ENCODE assay signal across 23 cellular contexts in the genomic region with DNA sequence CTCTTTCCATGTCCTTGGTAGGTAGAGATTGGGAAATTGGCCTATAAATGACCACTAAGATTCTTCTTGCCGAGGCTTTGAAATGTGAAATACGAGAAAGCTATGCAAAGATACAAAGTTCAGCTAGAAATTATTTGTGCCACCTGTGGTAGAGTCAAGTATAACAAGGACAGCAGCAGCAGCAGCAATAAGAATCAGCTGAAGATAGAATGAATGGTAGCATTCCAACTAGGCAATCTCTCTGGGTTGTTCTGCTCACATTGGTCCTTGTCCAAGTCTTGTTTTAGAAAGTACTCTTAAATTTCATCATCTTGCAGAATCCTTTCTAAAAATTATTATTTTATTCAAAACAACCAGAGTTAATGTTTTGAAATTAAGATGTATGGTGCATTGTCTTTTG.
DNase-seq lines count a peak whose midpoint lies in the region; ATAC-seq and TF ChIP-seq lines count a peak whose summit lies in the region.
"Had no signal": no experiment of that assay in that cellular context is flagged by ENCODE, and none has a peak within 500 bp of the region (broad histone marks: within the 10 kb centered on the region; RNA-seq: fewer than 3 reads in every experiment).

No MANE protein-coding gene starts in this region.

- DNase-seq in NCI-H510A treated with DMSO at 0.1 percent for 48 hours (lab: John Stamatoyannopoulos, UW) (peak; percentile 0), NCI-H510A (lab: John Stamatoyannopoulos, UW) (no peak), OCI-M1 (lab: John Stamatoyannopoulos, UW) (peak; percentile 16), endothelial cell (ENCODE audit: low spot score) (no peak), AG08396 (ENCODE audit: low spot score) (no peak), glutamatergic neuron (no peak), RWPE1 (ENCODE audit: low spot score) (no peak)
- DNase-seq: activated CD8-positive, alpha-beta T cell treated with anti-CD3 and anti-CD28 coated beads for 36 hours; CD8-positive, alpha-beta T cell; dermis blood vessel endothelial cell; naive thymus-derived CD4-positive, alpha-beta T cell; NCI-H69; nucleus accumbens; psoas muscle; T-helper 2 cell; uterus had no signal

- peaks cover 5% of the 10 kb centered on the region for H3K9me3 Mint-ChIP-seq in endothelial cell (ENCODE audit: unreplicated experiment)
- peaks cover 4% of the 10 kb centered on the region for H3K9me3 Mint-ChIP-seq in glutamatergic neuron (ENCODE audit: unreplicated experiment)

- H3K4me1 Mint-ChIP-seq in endothelial cell (ENCODE audit: unreplicated experiment): no peaks in the 10 kb centered on the region
- H3K4me1 Mint-ChIP-seq in glutamatergic neuron (ENCODE audit: low read depth, unreplicated experiment): no peaks in the 10 kb centered on the region
- H3K4me1 Mint-ChIP-seq: naive thymus-derived CD4-positive, alpha-beta T cell had no signal

- H3K4me3 Mint-ChIP-seq in endothelial cell (ENCODE audit: unreplicated experiment): no peak overlapping the region
- no peak overlapping the region for H3K4me3 Mint-ChIP-seq in glutamatergic neuron (ENCODE audit: unreplicated experiment)
- H3K4me3 Mint-ChIP-seq: activated CD8-positive, alpha-beta T cell treated with anti-CD3 and anti-CD28 coated beads for 36 hours; activated naive CD8-positive, alpha-beta T cell; CD8-positive, alpha-beta T cell; mesothelial cell of epicardium; naive thymus-derived CD4-positive, alpha-beta T cell; stimulated activated naive CD8-positive, alpha-beta T cell treated with anti-CD3 and anti-CD28 coated beads, Interleukin-15, Interleukin-2, amounts not matched to agents 100 ng/mL and 50 ng/mL, for 24 hours had no signal

- POLR2A ChIA-PET in RWPE1 (lab: Yijun Ruan, JAX; ENCODE audit: low non-redundant PET): no interaction called here

- ATAC-seq in GM21367 (IDR thresholded peaks at IDR 0.05; ENCODE audit: unreplicated experiment): no peak
- ATAC-seq: activated CD8-positive, alpha-beta T cell treated with anti-CD3 and anti-CD28 coated beads for 36 hours; CD8-positive, alpha-beta T cell; naive thymus-derived CD4-positive, alpha-beta T cell; psoas muscle; Right ventricle myocardium inferior had no signal

- no peak overlapping the region for H3K27ac ChIP-seq in RWPE1
- H3K27ac ChIP-seq: ascending aorta, psoas muscle, thoracic aorta, uterus had no signal

- peaks cover 3% of the 10 kb centered on the region for H3K36me3 Mint-ChIP-seq in endothelial cell (ENCODE audit: low read depth, unreplicated experiment)
- peaks cover 11% of the 10 kb centered on the region for H3K36me3 Mint-ChIP-seq in glutamatergic neuron (ENCODE audit: unreplicated experiment)
- H3K36me3 Mint-ChIP-seq: activated naive CD8-positive, alpha-beta T cell; CD8-positive, alpha-beta T cell; mesothelial cell of epicardium had no signal

- no peaks in the 10 kb centered on the region for H3K27me3 Mint-ChIP-seq in endothelial cell (ENCODE audit: unreplicated experiment)
- no peaks in the 10 kb centered on the region for H3K27me3 Mint-ChIP-seq in glutamatergic neuron (ENCODE audit: unreplicated experiment)
- H3K27me3 Mint-ChIP-seq: activated CD8-positive, alpha-beta T cell treated with anti-CD3 and anti-CD28 coated beads for 36 hours; activated naive CD8-positive, alpha-beta T cell; naive thymus-derived CD4-positive, alpha-beta T cell; stimulated activated naive CD8-positive, alpha-beta T cell treated with anti-CD3 and anti-CD28 coated beads, Interleukin-15, Interleukin-2, amounts not matched to agents 100 ng/mL and 50 ng/mL, for 24 hours had no signal

- CTCF ChIA-PET in RWPE1 (lab: Yijun Ruan, JAX): no interaction called here

- H3K27ac Mint-ChIP-seq in endothelial cell (ENCODE audit: unreplicated experiment) (no peak overlapping the region), glutamatergic neuron (ENCODE audit: unreplicated experiment) (no peak overlapping the region)
- H3K27ac Mint-ChIP-seq: activated CD8-positive, alpha-beta T cell treated with anti-CD3 and anti-CD28 coated beads for 36 hours; activated naive CD8-positive, alpha-beta T cell; CD8-positive, alpha-beta T cell; mesothelial cell of epicardium; naive thymus-derived CD4-positive, alpha-beta T cell; stimulated activated naive CD8-positive, alpha-beta T cell treated with anti-CD3 and anti-CD28 coated beads, Interleukin-15, Interleukin-2, amounts not matched to agents 100 ng/mL and 50 ng/mL, for 24 hours had no signal

- TF ChIP-seq CTCF in endothelial cell (IDR thresholded peaks at IDR 0.05; ENCODE audit: unreplicated experiment) (peak; percentile 20), glutamatergic neuron (IDR thresholded peaks at IDR 0.05; ENCODE audit: partially characterized antibody, unreplicated experiment) (no peak), RWPE1 (conservative IDR thresholded peaks at IDR 0.05; ENCODE audit: low read depth) (no peak)

Comparison
In these comparisons a context has a peak if more than half of its experiments do, and no peak if none do; other contexts are left out.
1. DNase-seq: peak in NCI-H510A treated with DMSO at 0.1 percent for 48 hours (single experiment) and OCI-M1 (single experiment); none in NCI-H510A (single experiment), endothelial cell (single experiment), AG08396 (single experiment), glutamatergic neuron (single experiment) and RWPE1 (single experiment).